Comparison of ENCODE assay signal across 2 cellular contexts in the genomic region with DNA sequence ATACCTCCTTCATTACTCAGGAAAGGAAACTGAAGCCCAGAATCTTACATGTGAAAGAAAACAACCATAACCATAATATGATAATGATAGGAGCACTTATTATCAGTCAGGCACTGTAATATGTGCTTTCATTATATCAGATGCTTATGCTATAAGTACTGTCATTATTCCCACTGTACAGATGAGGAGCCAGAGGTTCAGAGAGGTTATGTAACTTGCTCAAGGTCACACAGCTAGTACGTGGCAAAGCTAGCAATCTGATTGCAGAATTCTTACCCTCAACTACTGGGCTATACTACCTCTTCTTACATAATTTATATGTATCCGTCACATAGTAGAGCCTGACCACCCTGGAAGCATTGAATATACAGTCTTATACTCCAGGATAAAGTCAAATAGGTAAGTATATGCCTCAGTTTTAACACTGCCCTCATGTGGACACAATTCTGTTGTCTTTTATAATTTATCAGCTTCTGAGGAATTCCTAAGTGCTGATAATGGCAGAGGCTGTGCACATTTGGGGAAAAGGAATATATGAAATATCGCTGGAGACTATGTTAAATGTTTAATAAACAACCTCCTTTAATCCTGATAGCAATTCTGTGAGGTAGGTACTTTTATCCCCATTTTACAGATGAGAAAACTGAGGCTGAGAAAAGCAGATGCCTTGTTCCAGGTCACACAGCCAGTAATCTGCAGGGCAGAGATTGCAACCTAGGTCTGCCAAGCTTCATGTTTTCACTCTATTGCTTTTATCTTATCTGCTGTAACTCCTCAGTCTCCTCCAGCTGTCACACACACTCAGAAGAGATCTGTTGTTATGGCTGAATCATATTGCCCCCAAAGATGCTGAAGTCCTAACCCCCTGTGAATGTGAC.
TF ChIP-seq lines count a peak whose summit lies in the region.

No MANE protein-coding gene starts in this region.

TF ChIP-seq in HepG2, 621 proteins besides CTCF, POLR2A, EP300 and RAD21:
- TF ChIP-seq ISX (CRISPR knock-in tag; conservative IDR thresholded peaks at IDR 0.05): no peak
- TF ChIP-seq SATB2 (CRISPR knock-in tag; IDR thresholded peaks at IDR 0.05): no peak
- peak; percentile 81; the same call in 1 of the 2 replicates for TF ChIP-seq ZNF768 (CRISPR knock-in tag; IDR thresholded peaks at IDR 0.05)
- TF ChIP-seq ZNF629 (CRISPR knock-in tag; conservative IDR thresholded peaks at IDR 0.05): peak; percentile 90
- TF ChIP-seq ZFP62 (CRISPR knock-in tag; IDR thresholded peaks at IDR 0.05): no peak

TF ChIP-seq in K562, 482 proteins besides CTCF, POLR2A, EP300 and RAD21:
- no peak for TF ChIP-seq ZNF589 (CRISPR knock-in tag; IDR thresholded peaks at IDR 0.05; ENCODE audit: low read depth)
- peak in 1 of 2 experiments; percentile 60; a peak in 1 of 4 replicates for TF ChIP-seq RCOR1 (IDR thresholded peaks at IDR 0.05; ENCODE audit: borderline replicate concordance in 1 of 2, low read depth in 2 of 2, low read length in 2 of 2)
- TF ChIP-seq ZKSCAN1 (IDR thresholded peaks at IDR 0.05; ENCODE audit: low read depth, low read length): no peak
- TF ChIP-seq NR2F6 (CRISPR knock-in tag; IDR thresholded peaks at IDR 0.05): no peak
- TF ChIP-seq RBM14 (IDR thresholded peaks at IDR 0.05; ENCODE audit: borderline replicate concordance, insufficient read depth, low read depth, low read length): no peak
- peak; percentile 33 for TF ChIP-seq CHD4 (IDR thresholded peaks at IDR 0.05; ENCODE audit: insufficient read depth, insufficient replicate concordance, low read depth, low read length, poor library complexity, severe bottlenecking)
- no peak for TF ChIP-seq YBX1 (IDR thresholded peaks at IDR 0.05)
- no peak for TF ChIP-seq KLF16 (IDR thresholded peaks at IDR 0.05)
- TF ChIP-seq, protein P1, sequence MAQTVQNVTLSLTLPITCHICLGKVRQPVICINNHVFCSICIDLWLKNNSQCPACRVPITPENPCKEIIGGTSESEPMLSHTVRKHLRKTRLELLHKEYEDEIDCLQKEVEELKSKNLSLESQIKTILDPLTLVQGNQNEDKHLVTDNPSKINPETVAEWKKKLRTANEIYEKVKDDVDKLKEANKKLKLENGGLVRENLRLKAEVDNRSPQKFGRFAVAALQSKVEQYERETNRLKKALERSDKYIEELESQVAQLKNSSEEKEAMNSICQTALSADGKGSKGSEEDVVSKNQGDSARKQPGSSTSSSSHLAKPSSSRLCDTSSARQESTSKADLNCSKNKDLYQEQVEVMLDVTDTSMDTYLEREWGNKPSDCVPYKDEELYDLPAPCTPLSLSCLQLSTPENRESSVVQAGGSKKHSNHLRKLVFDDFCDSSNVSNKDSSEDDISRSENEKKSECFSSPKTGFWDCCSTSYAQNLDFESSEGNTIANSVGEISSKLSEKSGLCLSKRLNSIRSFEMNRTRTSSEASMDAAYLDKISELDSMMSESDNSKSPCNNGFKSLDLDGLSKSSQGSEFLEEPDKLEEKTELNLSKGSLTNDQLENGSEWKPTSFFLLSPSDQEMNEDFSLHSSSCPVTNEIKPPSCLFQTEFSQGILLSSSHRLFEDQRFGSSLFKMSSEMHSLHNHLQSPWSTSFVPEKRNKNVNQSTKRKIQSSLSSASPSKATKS (CRISPR knock-in tag; IDR thresholded peaks at IDR 0.05): no peak
- peak; percentile 69 for TF ChIP-seq BCOR (IDR thresholded peaks at IDR 0.05)
- TF ChIP-seq ZFX (CRISPR knock-in tag; IDR thresholded peaks at IDR 0.05): no peak
- TF ChIP-seq ARNT (IDR thresholded peaks at IDR 0.05): no peak
- no peak for TF ChIP-seq ZNF197 (CRISPR knock-in tag; IDR thresholded peaks at IDR 0.05; ENCODE audit: low read depth)
- TF ChIP-seq TEAD4 (IDR thresholded peaks at IDR 0.05; ENCODE audit: low read length): peak; percentile 16; the same call in 1 of the 2 replicates
- TF ChIP-seq TEAD4 (CRISPR knock-in tag; IDR thresholded peaks at IDR 0.05; ENCODE audit: borderline replicate concordance): no peak
- TF ChIP-seq TRIM24 (IDR thresholded peaks at IDR 0.05): no peak
- peak; percentile 50 to 60; a peak in 3 of 4 replicates for TF ChIP-seq KDM1A (IDR thresholded peaks at IDR 0.05)
- no peak for TF ChIP-seq DACH1 (IDR thresholded peaks at IDR 0.05; ENCODE audit: partially characterized antibody)
- TF ChIP-seq, protein P2, sequence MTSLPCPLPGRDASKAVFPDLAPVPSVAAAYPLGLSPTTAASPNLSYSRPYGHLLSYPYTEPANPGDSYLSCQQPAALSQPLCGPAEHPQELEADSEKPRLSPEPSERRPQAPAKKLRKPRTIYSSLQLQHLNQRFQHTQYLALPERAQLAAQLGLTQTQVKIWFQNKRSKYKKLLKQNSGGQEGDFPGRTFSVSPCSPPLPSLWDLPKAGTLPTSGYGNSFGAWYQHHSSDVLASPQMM (CRISPR knock-in tag; IDR thresholded peaks at IDR 0.05): no peak
- no peak for TF ChIP-seq YY1 (IDR thresholded peaks at IDR 0.05; ENCODE audit: borderline replicate concordance in 1 of 3, control insufficient read depth in 1 of 3, extremely low read depth in 1 of 3, insufficient read depth in 3 of 3, insufficient read length in 1 of 3, insufficient replicate concordance in 2 of 3, low read depth in 1 of 3, low read length in 2 of 3)
- TF ChIP-seq RBM25 (IDR thresholded peaks at IDR 0.05; ENCODE audit: low read depth, low read length, severe bottlenecking): peak; percentile 94
- TF ChIP-seq ZNF217 (CRISPR knock-in tag; IDR thresholded peaks at IDR 0.05): no peak
- TF ChIP-seq CBFA2T3 (IDR thresholded peaks at IDR 0.05): peak; percentile 58
- no peak for TF ChIP-seq PTRF (tag; IDR thresholded peaks at IDR 0.05)
- peak; percentile 37 for TF ChIP-seq ZFP36 (IDR thresholded peaks at IDR 0.05; ENCODE audit: low read depth, low read length, partially characterized antibody)
- no peak for TF ChIP-seq ELK3 (CRISPR knock-in tag; IDR thresholded peaks at IDR 0.05)
- TF ChIP-seq SRSF1 (IDR thresholded peaks at IDR 0.05; ENCODE audit: low read depth, low read length): no peak
- TF ChIP-seq, protein P3, sequence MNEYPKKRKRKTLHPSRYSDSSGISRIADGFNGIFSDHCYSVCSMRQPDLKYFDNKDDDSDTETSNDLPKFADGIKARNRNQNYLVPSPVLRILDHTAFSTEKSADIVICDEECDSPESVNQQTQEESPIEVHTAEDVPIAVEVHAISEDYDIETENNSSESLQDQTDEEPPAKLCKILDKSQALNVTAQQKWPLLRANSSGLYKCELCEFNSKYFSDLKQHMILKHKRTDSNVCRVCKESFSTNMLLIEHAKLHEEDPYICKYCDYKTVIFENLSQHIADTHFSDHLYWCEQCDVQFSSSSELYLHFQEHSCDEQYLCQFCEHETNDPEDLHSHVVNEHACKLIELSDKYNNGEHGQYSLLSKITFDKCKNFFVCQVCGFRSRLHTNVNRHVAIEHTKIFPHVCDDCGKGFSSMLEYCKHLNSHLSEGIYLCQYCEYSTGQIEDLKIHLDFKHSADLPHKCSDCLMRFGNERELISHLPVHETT (CRISPR knock-in tag; conservative IDR thresholded peaks at IDR 0.05 in 1 of 2, IDR thresholded peaks at IDR 0.05 in 1 of 2): no peak
- TF ChIP-seq TBP (optimal IDR thresholded peaks at IDR 0.05; ENCODE audit: low read depth, low read length): no peak
- TF ChIP-seq CBX5 (IDR thresholded peaks at IDR 0.05; ENCODE audit: borderline replicate concordance, low read depth): no peak
- peak; percentile 42 for TF ChIP-seq CBFA2T2 (conservative IDR thresholded peaks at IDR 0.05)
- no peak for TF ChIP-seq ZNF280A (IDR thresholded peaks at IDR 0.05; ENCODE audit: low read depth, partially characterized antibody)
- peak; percentile 89 for TF ChIP-seq ADNP (tag; IDR thresholded peaks at IDR 0.05)
- no peak for TF ChIP-seq CREB3L1 (IDR thresholded peaks at IDR 0.05; ENCODE audit: borderline replicate concordance, low read depth)
- TF ChIP-seq MTA2 (IDR thresholded peaks at IDR 0.05; ENCODE audit: low read depth): no peak
- TF ChIP-seq CBX3 (IDR thresholded peaks at IDR 0.05; ENCODE audit: borderline replicate concordance in 1 of 2, low read length in 2 of 2): 0 out of 3 replicates have a peak, but pooled peaks of 1 of the 2 experiments have one; percentile 35
- TF ChIP-seq TAL1 (IDR thresholded peaks at IDR 0.05): peak; percentile 13; the same call in 1 of the 2 replicates
- TF ChIP-seq, protein P4, sequence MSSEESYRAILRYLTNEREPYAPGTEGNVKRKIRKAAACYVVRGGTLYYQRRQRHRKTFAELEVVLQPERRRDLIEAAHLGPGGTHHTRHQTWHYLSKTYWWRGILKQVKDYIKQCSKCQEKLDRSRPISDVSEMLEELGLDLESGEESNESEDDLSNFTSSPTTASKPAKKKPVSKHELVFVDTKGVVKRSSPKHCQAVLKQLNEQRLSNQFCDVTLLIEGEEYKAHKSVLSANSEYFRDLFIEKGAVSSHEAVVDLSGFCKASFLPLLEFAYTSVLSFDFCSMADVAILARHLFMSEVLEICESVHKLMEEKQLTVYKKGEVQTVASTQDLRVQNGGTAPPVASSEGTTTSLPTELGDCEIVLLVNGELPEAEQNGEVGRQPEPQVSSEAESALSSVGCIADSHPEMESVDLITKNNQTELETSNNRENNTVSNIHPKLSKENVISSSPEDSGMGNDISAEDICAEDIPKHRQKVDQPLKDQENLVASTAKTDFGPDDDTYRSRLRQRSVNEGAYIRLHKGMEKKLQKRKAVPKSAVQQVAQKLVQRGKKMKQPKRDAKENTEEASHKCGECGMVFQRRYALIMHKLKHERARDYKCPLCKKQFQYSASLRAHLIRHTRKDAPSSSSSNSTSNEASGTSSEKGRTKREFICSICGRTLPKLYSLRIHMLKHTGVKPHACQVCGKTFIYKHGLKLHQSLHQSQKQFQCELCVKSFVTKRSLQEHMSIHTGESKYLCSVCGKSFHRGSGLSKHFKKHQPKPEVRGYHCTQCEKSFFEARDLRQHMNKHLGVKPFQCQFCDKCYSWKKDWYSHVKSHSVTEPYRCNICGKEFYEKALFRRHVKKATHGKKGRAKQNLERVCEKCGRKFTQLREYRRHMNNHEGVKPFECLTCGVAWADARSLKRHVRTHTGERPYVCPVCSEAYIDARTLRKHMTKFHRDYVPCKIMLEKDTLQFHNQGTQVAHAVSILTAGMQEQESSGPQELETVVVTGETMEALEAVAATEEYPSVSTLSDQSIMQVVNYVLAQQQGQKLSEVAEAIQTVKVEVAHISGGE (CRISPR knock-in tag; IDR thresholded peaks at IDR 0.05): peak in 1 of 3 experiments; percentile 76; a peak in 1 of 6 replicates
- TF ChIP-seq MXD1 (CRISPR knock-in tag; IDR thresholded peaks at IDR 0.05; ENCODE audit: borderline replicate concordance, poor library complexity, severe bottlenecking): no peak
- no peak for TF ChIP-seq FOXK2 (conservative IDR thresholded peaks at IDR 0.05 in 1 of 2, IDR thresholded peaks at IDR 0.05 in 1 of 2; ENCODE audit: low read depth in 2 of 2)
- TF ChIP-seq MIER1 (IDR thresholded peaks at IDR 0.05; ENCODE audit: low read depth): no peak
- TF ChIP-seq, protein P5, sequence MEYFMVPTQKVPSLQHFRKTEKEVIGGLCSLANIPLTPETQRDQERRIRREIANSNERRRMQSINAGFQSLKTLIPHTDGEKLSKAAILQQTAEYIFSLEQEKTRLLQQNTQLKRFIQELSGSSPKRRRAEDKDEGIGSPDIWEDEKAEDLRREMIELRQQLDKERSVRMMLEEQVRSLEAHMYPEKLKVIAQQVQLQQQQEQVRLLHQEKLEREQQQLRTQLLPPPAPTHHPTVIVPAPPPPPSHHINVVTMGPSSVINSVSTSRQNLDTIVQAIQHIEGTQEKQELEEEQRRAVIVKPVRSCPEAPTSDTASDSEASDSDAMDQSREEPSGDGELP (CRISPR knock-in tag; IDR thresholded peaks at IDR 0.05; ENCODE audit: borderline replicate concordance): no peak
